ENCODE assay signal across 8 cellular contexts in the genomic region with DNA sequence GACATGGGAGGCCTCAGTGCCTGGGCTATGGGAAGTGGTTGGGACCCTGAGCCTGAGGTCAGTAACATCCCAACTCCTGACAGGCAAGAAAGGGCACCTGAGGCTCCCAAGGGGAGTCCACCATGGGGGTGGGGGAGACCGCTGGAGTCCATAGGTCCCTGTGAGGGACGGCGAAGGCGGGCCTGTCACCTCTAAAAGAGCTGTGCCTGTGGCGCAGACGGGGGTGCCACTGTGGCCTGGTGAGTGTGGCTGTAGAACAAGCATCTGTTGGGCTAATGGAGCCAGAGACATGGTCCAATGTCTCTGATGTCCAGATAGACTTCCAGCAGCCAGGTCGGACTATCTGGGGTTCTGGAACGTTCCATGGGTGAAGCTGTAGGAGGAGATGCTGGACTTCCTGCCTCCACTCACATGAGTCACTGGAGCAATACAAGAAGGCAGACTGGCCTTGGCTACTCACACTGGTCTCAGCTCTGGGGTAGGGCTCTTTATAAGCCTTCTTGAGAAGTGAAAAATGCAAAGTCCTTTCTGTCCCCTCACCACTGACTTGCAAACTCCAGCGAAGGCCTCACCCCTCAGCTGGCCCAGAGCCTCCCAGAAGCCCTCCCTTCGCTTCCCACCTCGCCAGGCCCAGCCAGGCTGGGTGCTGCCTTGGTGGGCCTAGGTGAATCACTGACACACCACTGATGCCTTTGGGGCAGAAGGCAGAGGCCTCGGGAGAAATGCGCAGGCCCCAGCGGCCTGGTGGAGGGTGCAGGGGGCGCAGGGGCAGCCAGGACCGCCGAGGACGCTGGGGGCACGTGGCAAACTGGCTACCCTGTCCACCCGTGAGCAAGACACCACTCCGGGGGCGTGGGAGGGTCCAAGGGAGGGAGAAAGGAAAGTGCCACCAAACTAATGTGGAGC. TPM values are rescaled to one million over a fixed set of nuclear protein-coding genes. Genes with fewer than 3 reads are reported as not detected.
DNase-seq lines count a peak whose midpoint lies in the region; ATAC-seq and TF ChIP-seq lines count a peak whose summit lies in the region.

No MANE protein-coding gene starts in this region.

- peaks cover 51% of the 10 kb centered on the region for H3K4me1 Mint-ChIP-seq in activated CD4-positive, alpha-beta T cell treated with anti-CD3 and anti-CD28 coated beads, Interleukin-2, amount 10 ng/mL, durations not matched to agents 7 days and 5 days

- no peaks in the 10 kb centered on the region for H3K9me3 ChIP-seq in prostate gland

- peak; percentile 1 for ATAC-seq in GM18909 (IDR thresholded peaks at IDR 0.05; ENCODE audit: poor library complexity, unreplicated experiment)
- no peak for ATAC-seq in GM21367 (IDR thresholded peaks at IDR 0.05; ENCODE audit: unreplicated experiment)
- no peak for ATAC-seq in GM18517 (IDR thresholded peaks at IDR 0.05; ENCODE audit: unreplicated experiment)

- no peaks in the 10 kb centered on the region for H3K9me3 Mint-ChIP-seq in activated CD4-positive, alpha-beta T cell treated with anti-CD3 and anti-CD28 coated beads, Interleukin-2, amount 10 ng/mL, durations not matched to agents 7 days and 5 days

- H3K27ac Mint-ChIP-seq in activated CD4-positive, alpha-beta T cell treated with anti-CD3 and anti-CD28 coated beads, Interleukin-2, amount 10 ng/mL, durations not matched to agents 7 days and 5 days, result peak overlapping the region; percentile 90

- no peaks in the 10 kb centered on the region for H3K27me3 Mint-ChIP-seq in activated CD4-positive, alpha-beta T cell treated with anti-CD3 and anti-CD28 coated beads, Interleukin-2, amount 10 ng/mL, durations not matched to agents 7 days and 5 days

- peak overlapping the region; percentile 53 for H3K27ac ChIP-seq in 22Rv1
- H3K27ac ChIP-seq in prostate gland, result peak overlapping the region; percentile 24 to 30

- H3K36me3 ChIP-seq in prostate gland, result no peaks in the 10 kb centered on the region

- DNase-seq in activated CD4-positive, alpha-beta T cell treated with anti-CD3 and anti-CD28 coated beads, Interleukin-2, amount 10 ng/mL, durations not matched to agents 7 days and 5 days, result no peak
- DNase-seq in fibroblast of the aortic adventitia (ENCODE audit: low read depth) (peak; percentile 73), prostate gland (ENCODE audit: low spot score) (no peak), DMS79 (lab: John Stamatoyannopoulos, UW) (no peak)

- no peak for TF ChIP-seq POLR2A in prostate gland (IDR thresholded peaks at IDR 0.05)

- intact Hi-C loops in prostate gland (cut with DNase I), result no loop called here

- POLR2A ChIA-PET in activated CD4-positive, alpha-beta T cell treated with anti-CD3 and anti-CD28 coated beads, Interleukin-2, amount 10 ng/mL, durations not matched to agents 7 days and 5 days (lab: Charles Lee), result no interaction called here

- 88% methylated on average over 20 of the region's 22 CpGs for WGBS in prostate gland

- H3K4me1 ChIP-seq in prostate gland (replicated peaks), result no peaks in the 10 kb centered on the region

- no peak for TF ChIP-seq CTCF in 22Rv1 (IDR thresholded peaks at IDR 0.05)
- TF ChIP-seq CTCF in fibroblast of the aortic adventitia (IDR thresholded peaks at IDR 0.05; ENCODE audit: insufficient read depth, low read length), result no peak
- no peak for TF ChIP-seq CTCF in prostate gland (IDR thresholded peaks at IDR 0.05)

- peak overlapping the region; percentile 77 for H3K4me3 Mint-ChIP-seq in activated CD4-positive, alpha-beta T cell treated with anti-CD3 and anti-CD28 coated beads, Interleukin-2, amount 10 ng/mL, durations not matched to agents 7 days and 5 days

- H3K36me3 Mint-ChIP-seq in activated CD4-positive, alpha-beta T cell treated with anti-CD3 and anti-CD28 coated beads, Interleukin-2, amount 10 ng/mL, durations not matched to agents 7 days and 5 days (ENCODE audit: low read depth), result peaks cover 17% of the 10 kb centered on the region

- no peaks in the 10 kb centered on the region for H3K27me3 ChIP-seq in prostate gland (replicated peaks; ENCODE audit: insufficient read depth)

- H3K4me3 ChIP-seq in fibroblast of the aortic adventitia (ENCODE audit: low read depth, low read length) (no peak overlapping the region), prostate gland (peak overlapping the region in 1 of 2 donors; percentile 12)

- CTCF ChIA-PET in activated CD4-positive, alpha-beta T cell treated with anti-CD3 and anti-CD28 coated beads, Interleukin-2, amount 10 ng/mL, durations not matched to agents 7 days and 5 days (lab: Charles Lee), result interaction anchor here (2.3 kb wide), 1 partner anchor 18 kb away, joined by 6 read pairs; no protein-coding TSS in a partner anchor

RNA-seq across cellular contexts. Expression of a gene that starts 1.1 kb away (rescaled TPM):
- 10 to 100 TPM; 38.9 to 40.2 TPM for total RNA-seq in activated CD4-positive, alpha-beta T cell treated with anti-CD3 and anti-CD28 coated beads, Interleukin-2, amount 10 ng/mL, durations not matched to agents 7 days and 5 days
- 19.3 and 21.5 TPM in 2 replicates for total RNA-seq in fibroblast of the aortic adventitia (ENCODE audit: low replicate concordance)
- 10 to 100 TPM in 1 of 2 donors, 1 to 10 TPM in 1; 8.3 to 22.0 TPM for total RNA-seq in prostate gland
